Comparison of ENCODE assay signal across 14 cellular contexts in the genomic region with DNA sequence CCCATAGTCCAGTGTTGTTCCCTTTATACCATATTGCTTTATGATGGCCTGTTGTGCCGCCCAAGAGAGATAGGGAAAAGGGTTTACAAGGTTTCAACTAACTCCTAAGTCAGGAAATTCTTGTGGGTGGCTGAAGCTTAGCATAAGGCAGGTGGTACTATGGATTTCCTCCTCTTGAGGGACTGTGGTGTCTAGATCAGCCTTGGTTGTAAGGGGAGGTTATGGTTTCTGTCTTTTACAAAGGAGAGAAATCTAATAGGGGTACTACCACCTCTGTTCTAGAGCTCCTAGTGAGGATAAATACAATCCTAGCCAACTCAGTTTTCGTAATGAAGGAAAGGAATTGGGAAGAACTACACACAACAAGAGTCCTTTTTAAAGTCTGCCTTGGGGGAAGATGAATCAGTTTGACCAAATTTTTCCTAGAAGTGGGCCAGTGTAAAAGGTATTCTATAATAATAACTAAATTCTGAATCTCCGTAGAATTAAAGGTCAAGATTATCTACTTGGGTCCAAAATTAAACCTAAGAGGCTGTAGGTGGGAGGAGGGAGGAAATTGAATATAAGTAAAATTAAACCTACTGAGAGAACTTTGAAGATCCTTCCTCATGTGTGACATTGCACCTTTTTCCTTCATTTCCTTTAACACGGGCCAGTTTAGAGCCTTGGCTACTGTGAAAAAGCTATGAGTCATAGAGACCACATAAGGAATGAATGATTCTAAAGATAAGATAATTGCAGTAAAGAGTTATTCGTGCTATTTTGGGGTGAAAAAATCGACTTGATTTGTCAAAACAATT. TPM values are rescaled to one million over a fixed set of nuclear protein-coding genes. Genes with fewer than 3 reads are reported as not detected.
DNase-seq lines count a peak whose midpoint lies in the region; ATAC-seq, FAIRE-seq and TF ChIP-seq lines count a peak whose summit lies in the region.
"Had no signal": no experiment of that assay in that cellular context is flagged by ENCODE, and none has a peak within 500 bp of the region (broad histone marks: within the 10 kb centered on the region; RNA-seq: fewer than 3 reads in every experiment).

No MANE protein-coding gene starts in this region.

- H3K27ac Mint-ChIP-seq in CD4-positive, CD25-positive, alpha-beta regulatory T cell: peak overlapping the region in 2 of 3 donors; percentile 16 to 20
- H3K27ac Mint-ChIP-seq: activated CD4-positive, alpha-beta memory T cell treated with anti-CD3 and anti-CD28 coated beads for 36 hours had no signal

- H3K27ac ChIP-seq in CD4-positive, CD25-positive, alpha-beta regulatory T cell (ENCODE audit: insufficient read depth, low read length, poor library complexity, severe bottlenecking): no peak overlapping the region
- peak overlapping the region; percentile 41 for H3K27ac ChIP-seq in keratinocyte (ENCODE audit: control insufficient read depth, insufficient read depth, low read length)
- H3K27ac ChIP-seq: testis had no signal

- H4K20me1 ChIP-seq in keratinocyte (ENCODE audit: control insufficient read depth, extremely low read depth, insufficient read depth, low read length): no peaks in the 10 kb centered on the region

- no peaks in the 10 kb centered on the region for H3K4me1 ChIP-seq in CD4-positive, CD25-positive, alpha-beta regulatory T cell (ENCODE audit: control insufficient read depth, insufficient read depth, low read length, poor library complexity, severe bottlenecking)
- H3K4me1 ChIP-seq in adipocyte (ENCODE audit: control insufficient read depth, insufficient read depth, low read length) (no peaks in the 10 kb centered on the region), keratinocyte (ENCODE audit: control insufficient read depth, extremely low read depth, insufficient read depth, low read length) (peaks cover 15% of the 10 kb centered on the region)
- H3K4me1 ChIP-seq: testis had no signal

- H3K4me3 ChIP-seq in CD4-positive, CD25-positive, alpha-beta regulatory T cell (ENCODE audit: low read depth, low read length): no peak overlapping the region
- H3K4me3 ChIP-seq in adipocyte (ENCODE audit: low read length): no peak overlapping the region
- no peak overlapping the region for H3K4me3 ChIP-seq in keratinocyte (ENCODE audit: control insufficient read depth in 2 of 3, extremely low read depth in 1 of 3, insufficient read depth in 2 of 3, low read depth in 1 of 3, low read length in 3 of 3)
- H3K4me3 ChIP-seq: testis had no signal

- no peak overlapping the region for H3K9ac ChIP-seq in adipocyte (ENCODE audit: low read length)
- no peak overlapping the region for H3K9ac ChIP-seq in keratinocyte (ENCODE audit: control insufficient read depth, extremely low read depth, insufficient read depth, low read length)

- H3K36me3 ChIP-seq in CD4-positive, CD25-positive, alpha-beta regulatory T cell (ENCODE audit: control insufficient read depth, insufficient read depth, low read length): peaks cover 63% of the 10 kb centered on the region
- H3K36me3 ChIP-seq in adipocyte (ENCODE audit: control insufficient read depth, insufficient read depth, low read length, severe bottlenecking) (peaks cover 92% of the 10 kb centered on the region), keratinocyte (ENCODE audit: control insufficient read depth in 2 of 2, extremely low read depth in 1 of 2, insufficient read depth in 2 of 2, low read length in 2 of 2) (peaks cover 6% of the 10 kb centered on the region in 2 experiments)

- H3K79me2 ChIP-seq in keratinocyte (ENCODE audit: control insufficient read depth, insufficient read depth, low read length): no peaks in the 10 kb centered on the region

- H2AFZ ChIP-seq in keratinocyte (ENCODE audit: control insufficient read depth, low read length): no peak overlapping the region

- peaks cover 1 to 17% (median 6%) of the 10 kb centered on the region in 4 donors for H3K4me1 Mint-ChIP-seq in CD4-positive, CD25-positive, alpha-beta regulatory T cell

- H3K27me3 Mint-ChIP-seq in CD4-positive, CD25-positive, alpha-beta regulatory T cell: no peaks in the 10 kb centered on the region
- H3K27me3 Mint-ChIP-seq: activated CD4-positive, alpha-beta memory T cell treated with anti-CD3 and anti-CD28 coated beads for 36 hours; CD8-positive, alpha-beta memory T cell had no signal

- TF ChIP-seq CTCF in keratinocyte (optimal IDR thresholded peaks at IDR 0.05 in 1 of 3, IDR thresholded peaks at IDR 0.05 in 1 of 3, conservative IDR thresholded peaks at IDR 0.05 in 1 of 3; ENCODE audit: extremely low read depth in 1 of 3, insufficient read depth in 2 of 3, low read length in 3 of 3): no peak

- H3K4me2 ChIP-seq in keratinocyte (ENCODE audit: control insufficient read depth, extremely low read depth, insufficient read depth, low read depth, low read length): peak overlapping the region; percentile 20

- no peak overlapping the region for H3K4me3 Mint-ChIP-seq in CD4-positive, CD25-positive, alpha-beta regulatory T cell
- H3K4me3 Mint-ChIP-seq: activated CD4-positive, alpha-beta memory T cell treated with anti-CD3 and anti-CD28 coated beads for 36 hours; CD8-positive, alpha-beta memory T cell had no signal

- dilution Hi-C loops in keratinocyte (cut with MboI; ENCODE audit: extremely low pct_ligation_motif_present, low sequenced_read_pairs): no loop called here

- DNase-seq in CD4-positive, CD25-positive, alpha-beta regulatory T cell: no peak
- peak; percentile 74 for DNase-seq in HT1080 (ENCODE audit: low read depth)
- DNase-seq in adipocyte (ENCODE audit: low read depth): peak; percentile 17
- no peak for DNase-seq in keratinocyte (ENCODE audit: low read depth, low spot score)
- DNase-seq in stimulated activated naive CD4-positive, alpha-beta T cell treated with Interleukin-2 at 50 U/mL for 16 hours (lab: John Stamatoyannopoulos, UW): no peak
- no peak for DNase-seq in NOMO-1 treated with DMSO at 0.1 percent for 48 hours (lab: John Stamatoyannopoulos, UW; ENCODE audit: unreplicated experiment)
- no peak for DNase-seq in cerebellar nuclear complex (lab: John Stamatoyannopoulos, UW)
- DNase-seq: activated CD4-positive, alpha-beta memory T cell treated with anti-CD3 and anti-CD28 coated beads for 36 hours; CD8-positive, alpha-beta memory T cell; islet precursor cell; NCI-H1436 treated with DMSO at 0.1 percent for 48 hours; nucleus accumbens; testis had no signal

- ATAC-seq in CD4-positive, CD25-positive, alpha-beta regulatory T cell (ENCODE audit: low read depth in 2 of 2): no peak
- no peak for ATAC-seq in HG02571 (IDR thresholded peaks at IDR 0.05; ENCODE audit: unreplicated experiment)

- H3K9me3 ChIP-seq in CD4-positive, CD25-positive, alpha-beta regulatory T cell (ENCODE audit: control insufficient read depth in 2 of 2, low read length in 2 of 2): no peaks in the 10 kb centered on the region
- H3K9me3 ChIP-seq in adipocyte (ENCODE audit: control insufficient read depth, low read length) (no peaks in the 10 kb centered on the region), keratinocyte (ENCODE audit: control insufficient read depth, low read depth, low read length) (no peaks in the 10 kb centered on the region)
- H3K9me3 ChIP-seq: testis had no signal

- no peaks in the 10 kb centered on the region for H3K9me3 Mint-ChIP-seq in CD4-positive, CD25-positive, alpha-beta regulatory T cell
- H3K9me3 Mint-ChIP-seq: CD8-positive, alpha-beta memory T cell had no signal

- no peak for FAIRE-seq in keratinocyte (lab: Jason Lieb, UNC)

- H3K36me3 Mint-ChIP-seq in CD4-positive, CD25-positive, alpha-beta regulatory T cell: peaks cover 60% of the 10 kb centered on the region

- H3K27me3 ChIP-seq in CD4-positive, CD25-positive, alpha-beta regulatory T cell (ENCODE audit: control insufficient read depth, insufficient read depth, low read length): no peaks in the 10 kb centered on the region
- no peaks in the 10 kb centered on the region for H3K27me3 ChIP-seq in adipocyte (replicated peaks; ENCODE audit: control insufficient read depth, insufficient read depth, low read length)
- H3K27me3 ChIP-seq in keratinocyte (ENCODE audit: control insufficient read depth, extremely low read depth, insufficient read depth, low read length): no peaks in the 10 kb centered on the region
- H3K27me3 ChIP-seq: testis had no signal

- H3K9me1 ChIP-seq in keratinocyte (ENCODE audit: control insufficient read depth, extremely low read depth, insufficient read depth, low read length): no peaks in the 10 kb centered on the region

RNA-seq across cellular contexts. Expression of a gene that starts 17.2 kb away (rescaled TPM):
- 16.3 TPM for total RNA-seq in CD4-positive, CD25-positive, alpha-beta regulatory T cell
- polyA plus RNA-seq in CD4-positive, CD25-positive, alpha-beta regulatory T cell: 10 to 100 TPM; 22.8 to 26.8 (median 24.2) TPM
- 65.8 and 67.9 TPM in 2 replicates for total RNA-seq in HT1080 (2014; rRNA removed; shearing (Covaris generic))
- 32.9 and 34.5 TPM in 2 replicates for polyA plus RNA-seq in HT1080 (2015; cell fraction: cytosol; rRNA removed)
- polyA plus RNA-seq in HT1080 (2015; cell fraction: nucleus; rRNA removed): 29.1 and 29.5 TPM in 2 replicates
- 23.3 to 41.9 TPM (median 40.2 TPM) in 3 replicates for polyA plus RNA-seq in keratinocyte
- polyA plus RNA-seq in keratinocyte (2011; ENCODE audit: low read depth): 9.9 TPM
- polyA plus RNA-seq in keratinocyte (2011; cell fraction: cytosol; rRNA removed): 26.8 and 42.4 TPM in 2 replicates
- 23.1 and 29.2 TPM in 2 replicates for polyA plus RNA-seq in keratinocyte (2011; cell fraction: nucleus; rRNA removed)
- 15.0 and 30.5 TPM in 2 replicates for polyA plus RNA-seq in keratinocyte (2012; ENCODE audit: low replicate concordance)
- 15.5 to 33.0 TPM (median 20.9 TPM) in 3 replicates for polyA minus RNA-seq in keratinocyte
- 35.7 TPM for polyA minus RNA-seq in keratinocyte (2011; cell fraction: cytosol; rRNA and poly(A)+ RNA removed)
- polyA minus RNA-seq in keratinocyte (2011; cell fraction: nucleus; rRNA and poly(A)+ RNA removed): 13.1 and 23.7 TPM in 2 replicates

RNA-seq across cellular contexts. Expression of a gene that starts 31.5 kb away (rescaled TPM):
- total RNA-seq in CD4-positive, CD25-positive, alpha-beta regulatory T cell: 0.47 TPM
- polyA plus RNA-seq in CD4-positive, CD25-positive, alpha-beta regulatory T cell: not detected
- total RNA-seq in HT1080 (2014; rRNA removed; shearing (Covaris generic)): 1.3 TPM in 2 replicates
- polyA plus RNA-seq in HT1080 (2015; cell fraction: cytosol; rRNA removed): 0.85 and 1.8 TPM in 2 replicates
- 1.3 and 3.1 TPM in 2 replicates for polyA plus RNA-seq in HT1080 (2015; cell fraction: nucleus; rRNA removed)
- 1.2 to 2.0 TPM (median 1.9 TPM) in 3 replicates for polyA plus RNA-seq in keratinocyte
- polyA plus RNA-seq in keratinocyte (2011; ENCODE audit: low read depth): 0.50 TPM
- polyA plus RNA-seq in keratinocyte (2011; cell fraction: cytosol; rRNA removed): 1.0 and 2.2 TPM in 2 replicates
- polyA plus RNA-seq in keratinocyte (2011; cell fraction: nucleus; rRNA removed): 1.6 and 1.8 TPM in 2 replicates
- polyA plus RNA-seq in keratinocyte (2012; ENCODE audit: low replicate concordance): 1.0 and 1.6 TPM in 2 replicates
- 0.79 to 3.0 TPM (median 0.93 TPM) in 3 replicates for polyA minus RNA-seq in keratinocyte
- polyA minus RNA-seq in keratinocyte (2011; cell fraction: cytosol; rRNA and poly(A)+ RNA removed): not detected
- 0.42 TPM in 1 of 2 replicates, not detected in the other for polyA minus RNA-seq in keratinocyte (2011; cell fraction: nucleus; rRNA and poly(A)+ RNA removed)
- polyA plus RNA-seq: CD8-positive, alpha-beta memory T cell had no signal

RNA-seq across cellular contexts. Expression of a gene that starts 31.7 kb away (rescaled TPM):
- 11.2 TPM for total RNA-seq in CD4-positive, CD25-positive, alpha-beta regulatory T cell
- 10 to 100 TPM; 11.0 to 13.1 (median 11.8) TPM for polyA plus RNA-seq in CD4-positive, CD25-positive, alpha-beta regulatory T cell
- total RNA-seq in HT1080 (2014; rRNA removed; shearing (Covaris generic)): 22.1 and 27.2 TPM in 2 replicates
- polyA plus RNA-seq in HT1080 (2015; cell fraction: cytosol; rRNA removed): 34.9 and 49.1 TPM in 2 replicates
- 32.5 and 33.2 TPM in 2 replicates for polyA plus RNA-seq in HT1080 (2015; cell fraction: nucleus; rRNA removed)
- polyA plus RNA-seq in keratinocyte: 13.1 to 23.3 TPM (median 18.9 TPM) in 3 replicates
- polyA plus RNA-seq in keratinocyte (2011; ENCODE audit: low read depth): 65.2 TPM
- 16.1 and 17.1 TPM in 2 replicates for polyA plus RNA-seq in keratinocyte (2011; cell fraction: cytosol; rRNA removed)
- polyA plus RNA-seq in keratinocyte (2011; cell fraction: nucleus; rRNA removed): 8.4 and 12.9 TPM in 2 replicates
- 15.7 and 17.6 TPM in 2 replicates for polyA plus RNA-seq in keratinocyte (2012; ENCODE audit: low replicate concordance)
- polyA minus RNA-seq in keratinocyte: 2.6 to 10.6 TPM (median 7.0 TPM) in 3 replicates
- polyA minus RNA-seq in keratinocyte (2011; cell fraction: cytosol; rRNA and poly(A)+ RNA removed): 14.4 TPM
- polyA minus RNA-seq in keratinocyte (2011; cell fraction: nucleus; rRNA and poly(A)+ RNA removed): 4.1 and 6.4 TPM in 2 replicates

RNA-seq across cellular contexts. Expression of a gene that starts 44.2 kb away (rescaled TPM):
- total RNA-seq in CD4-positive, CD25-positive, alpha-beta regulatory T cell: 14.5 TPM
- polyA plus RNA-seq in CD4-positive, CD25-positive, alpha-beta regulatory T cell: 10 to 100 TPM; 60.8 to 91.3 (median 75.0) TPM
- total RNA-seq in HT1080 (2014; rRNA removed; shearing (Covaris generic)): 106 and 119 TPM in 2 replicates
- polyA plus RNA-seq in HT1080 (2015; cell fraction: cytosol; rRNA removed): 37.7 and 58.2 TPM in 2 replicates
- 9.3 and 15.4 TPM in 2 replicates for polyA plus RNA-seq in HT1080 (2015; cell fraction: nucleus; rRNA removed)
- polyA plus RNA-seq in keratinocyte: 91.7 to 151 TPM (median 126 TPM) in 3 replicates
- 34.7 TPM for polyA plus RNA-seq in keratinocyte (2011; ENCODE audit: low read depth)
- 102 and 111 TPM in 2 replicates for polyA plus RNA-seq in keratinocyte (2011; cell fraction: cytosol; rRNA removed)
- 31.0 and 32.2 TPM in 2 replicates for polyA plus RNA-seq in keratinocyte (2011; cell fraction: nucleus; rRNA removed)
- 56.7 and 97.6 TPM in 2 replicates for polyA plus RNA-seq in keratinocyte (2012; ENCODE audit: low replicate concordance)
- polyA minus RNA-seq in keratinocyte: 36.8 to 46.5 TPM (median 42.5 TPM) in 3 replicates
- polyA minus RNA-seq in keratinocyte (2011; cell fraction: cytosol; rRNA and poly(A)+ RNA removed): 24.2 TPM
- polyA minus RNA-seq in keratinocyte (2011; cell fraction: nucleus; rRNA and poly(A)+ RNA removed): 7.5 TPM in 2 replicates

RNA-seq across cellular contexts. Expression of a gene that starts 44.3 kb away (rescaled TPM):
- total RNA-seq in CD4-positive, CD25-positive, alpha-beta regulatory T cell: 37.0 TPM
- polyA plus RNA-seq in CD4-positive, CD25-positive, alpha-beta regulatory T cell: 100 to 1,000 TPM; 148 to 200 (median 182) TPM
- total RNA-seq in HT1080 (2014; rRNA removed; shearing (Covaris generic)): 247 and 308 TPM in 2 replicates
- 169 and 176 TPM in 2 replicates for polyA plus RNA-seq in HT1080 (2015; cell fraction: cytosol; rRNA removed)
- 78.0 and 107 TPM in 2 replicates for polyA plus RNA-seq in HT1080 (2015; cell fraction: nucleus; rRNA removed)
- polyA plus RNA-seq in keratinocyte: 101 to 126 TPM (median 121 TPM) in 3 replicates
- polyA plus RNA-seq in keratinocyte (2011; ENCODE audit: low read depth): 13.8 TPM
- 112 and 120 TPM in 2 replicates for polyA plus RNA-seq in keratinocyte (2011; cell fraction: cytosol; rRNA removed)
- polyA plus RNA-seq in keratinocyte (2011; cell fraction: nucleus; rRNA removed): 92.5 and 93.9 TPM in 2 replicates
- polyA plus RNA-seq in keratinocyte (2012; ENCODE audit: low replicate concordance): 74.3 and 78.7 TPM in 2 replicates
- polyA minus RNA-seq in keratinocyte: 171 to 255 TPM (median 235 TPM) in 3 replicates
- 47.4 TPM for polyA minus RNA-seq in keratinocyte (2011; cell fraction: cytosol; rRNA and poly(A)+ RNA removed)
- 20.9 and 25.8 TPM in 2 replicates for polyA minus RNA-seq in keratinocyte (2011; cell fraction: nucleus; rRNA and poly(A)+ RNA removed)

Comparison
In these comparisons a context has a peak if more than half of its experiments do, and no peak if none do; other contexts are left out.
1. DNase-seq: peak in HT1080 (single experiment) and adipocyte (single experiment); none in CD4-positive, CD25-positive, alpha-beta regulatory T cell (0 of 3), keratinocyte (single experiment), stimulated activated naive CD4-positive, alpha-beta T cell treated with Interleukin-2 at 50 U/mL for 16 hours (single experiment), NOMO-1 treated with DMSO at 0.1 percent for 48 hours (single experiment) and cerebellar nuclear complex (0 of 2).